27 cellular contexts compared by ENCODE assay signal in the genomic region with DNA sequence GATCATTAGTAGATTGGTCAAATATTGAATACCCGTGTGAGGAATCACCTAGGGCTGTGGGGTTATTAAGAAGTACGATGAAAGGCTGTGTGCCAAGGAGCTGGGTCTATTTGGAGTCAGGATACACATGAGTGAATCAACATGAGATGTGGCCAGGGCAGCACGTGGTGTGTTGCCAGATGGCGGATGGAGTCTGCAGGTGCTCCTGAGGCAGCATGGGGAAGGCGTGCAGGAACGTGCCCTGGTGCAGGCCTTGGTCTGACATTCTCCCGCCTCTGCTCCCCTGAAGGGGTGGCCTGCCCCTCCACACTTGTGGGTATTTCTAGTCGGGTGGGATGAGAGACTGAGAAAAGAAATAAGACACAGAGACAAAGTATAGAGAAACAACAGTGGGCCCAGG. TPM values are rescaled to one million over a fixed set of nuclear protein-coding genes. Genes with fewer than 3 reads are reported as not detected.
DNase-seq lines count a peak whose midpoint lies in the region; ATAC-seq and TF ChIP-seq lines count a peak whose summit lies in the region.
"Had no signal": no experiment of that assay in that cellular context is flagged by ENCODE, and none has a peak within 500 bp of the region (broad histone marks: within the 10 kb centered on the region; RNA-seq: fewer than 3 reads in every experiment).

No MANE protein-coding gene starts in this region.

- H3K36me3 Mint-ChIP-seq in natural killer cell: peaks cover 30% of the 10 kb centered on the region
- H3K36me3 Mint-ChIP-seq in natural killer cell treated with Interleukin-12 subunit alpha and Interleukin-12 subunit beta and Interleukin-15 and Interleukin-18, amount 100 ng/mL, for 72 hours: peaks cover 34% of the 10 kb centered on the region
- peaks cover 77% of the 10 kb centered on the region for H3K36me3 Mint-ChIP-seq in effector memory CD8-positive, alpha-beta T cell (ENCODE audit: insufficient read depth)
- H3K36me3 Mint-ChIP-seq in stimulated activated naive B cell treated with anti-CD40 and anti-IgM and Interleukin-4, amounts not matched to agents 10 μg/mL and 1 μg/mL and 100 μg/mL, for 72 hours: peaks cover 62 to 82% of the 10 kb centered on the region in 2 donors

- intact Hi-C loops in natural killer cell (cut with micrococcal nuclease): no loop called here

- peaks cover 22 to 27% of the 10 kb centered on the region in 2 donors for H3K4me1 Mint-ChIP-seq in natural killer cell
- H3K4me1 Mint-ChIP-seq in natural killer cell treated with Interleukin-12 subunit alpha and Interleukin-12 subunit beta and Interleukin-15 and Interleukin-18, amount 100 ng/mL, for 72 hours (ENCODE audit: low read depth in 2 of 2): peaks cover 18 to 27% of the 10 kb centered on the region in 2 donors
- peaks cover 15 to 16% of the 10 kb centered on the region in 2 donors for H3K4me1 Mint-ChIP-seq in effector memory CD8-positive, alpha-beta T cell (ENCODE audit: low read depth in 2 of 2)
- peaks cover 5 to 15% of the 10 kb centered on the region in 2 donors for H3K4me1 Mint-ChIP-seq in stimulated activated naive B cell treated with anti-CD40 and anti-IgM and Interleukin-4, amounts not matched to agents 10 μg/mL and 1 μg/mL and 100 μg/mL, for 72 hours

- no peaks in the 10 kb centered on the region for H3K27me3 Mint-ChIP-seq in natural killer cell (ENCODE audit: low read depth in 2 of 2)
- no peaks in the 10 kb centered on the region for H3K27me3 Mint-ChIP-seq in natural killer cell treated with Interleukin-12 subunit alpha and Interleukin-12 subunit beta and Interleukin-15 and Interleukin-18, amount 100 ng/mL, for 72 hours
- H3K27me3 Mint-ChIP-seq in effector memory CD8-positive, alpha-beta T cell: no peaks in the 10 kb centered on the region
- no peaks in the 10 kb centered on the region for H3K27me3 Mint-ChIP-seq in stimulated activated naive B cell treated with anti-CD40 and anti-IgM and Interleukin-4, amounts not matched to agents 10 μg/mL and 1 μg/mL and 100 μg/mL, for 72 hours

- DNase-seq in natural killer cell (no peak), NCI-H2171 (lab: John Stamatoyannopoulos, UW) (peak; percentile 64), epidermal melanocyte (ENCODE audit: insufficient read length, low spot score) (no peak), foreskin fibroblast (no peak), G401 (ENCODE audit: low spot score) (no peak)
- DNase-seq in natural killer cell treated with Interleukin-12 subunit alpha and Interleukin-12 subunit beta and Interleukin-15 and Interleukin-18, amount 100 ng/mL, for 72 hours (ENCODE audit: low spot score): no peak
- no peak for DNase-seq in effector memory CD8-positive, alpha-beta T cell
- no peak for DNase-seq in stimulated activated naive B cell treated with anti-CD40 and anti-IgM and Interleukin-4, amounts not matched to agents 10 μg/mL and 1 μg/mL and 100 μg/mL, for 72 hours
- DNase-seq: activated CD4-positive, CD25-positive, alpha-beta regulatory T cell; activated effector memory CD4-positive, alpha-beta T cell treated with Interleukin-2 at 50 U/mL for 16 hours; brain microvascular endothelial cell; heart right ventricle; lower lobe of right lung; MG63; mucosa of descending colon; NCI-H1417; NCI-H2107; NCI-H510A; NK-92 treated with Interleukin-12 subunit alpha and Interleukin-12 subunit beta, amount 100 ng/mL, for 24 hours; pancreas; PC-9; SHP77 treated with DMSO at 0.1 percent for 48 hours; T1000 had no signal

- peak overlapping the region; percentile 47 for H3K4me3 Mint-ChIP-seq in natural killer cell
- H3K4me3 Mint-ChIP-seq in natural killer cell treated with Interleukin-12 subunit alpha and Interleukin-12 subunit beta and Interleukin-15 and Interleukin-18, amount 100 ng/mL, for 72 hours: no peak overlapping the region
- H3K4me3 Mint-ChIP-seq in effector memory CD8-positive, alpha-beta T cell: no peak overlapping the region
- H3K4me3 Mint-ChIP-seq in stimulated activated naive B cell treated with anti-CD40 and anti-IgM and Interleukin-4, amounts not matched to agents 10 μg/mL and 1 μg/mL and 100 μg/mL, for 72 hours: no peak overlapping the region

- in situ Hi-C loops in G401 (cut with HindIII; ENCODE audit: low sequenced_read_pairs): no loop called here

- H3K9me3 Mint-ChIP-seq in natural killer cell: no peaks in the 10 kb centered on the region
- H3K9me3 Mint-ChIP-seq in natural killer cell treated with Interleukin-12 subunit alpha and Interleukin-12 subunit beta and Interleukin-15 and Interleukin-18, amount 100 ng/mL, for 72 hours: no peaks in the 10 kb centered on the region
- no peaks in the 10 kb centered on the region for H3K9me3 Mint-ChIP-seq in effector memory CD8-positive, alpha-beta T cell
- no peaks in the 10 kb centered on the region for H3K9me3 Mint-ChIP-seq in stimulated activated naive B cell treated with anti-CD40 and anti-IgM and Interleukin-4, amounts not matched to agents 10 μg/mL and 1 μg/mL and 100 μg/mL, for 72 hours

- H3K4me3 ChIP-seq in foreskin fibroblast (ENCODE audit: low read depth in 1 of 2, low read length in 2 of 2): no peak overlapping the region
- H3K4me3 ChIP-seq: heart right ventricle, K562, lower lobe of right lung, MG63, mucosa of descending colon, pancreas, PC-9, smooth muscle cell, suprapubic skin had no signal

- TF ChIP-seq CTCF in natural killer cell (IDR thresholded peaks at IDR 0.05) (no peak), foreskin fibroblast (IDR thresholded peaks at IDR 0.05; ENCODE audit: low read depth, low read length) (no peak)

- no peak for ATAC-seq in natural killer cell
- ATAC-seq in natural killer cell treated with Interleukin-12 subunit alpha and Interleukin-12 subunit beta and Interleukin-15 and Interleukin-18, amount 100 ng/mL, for 72 hours: no peak
- no peak for ATAC-seq in effector memory CD8-positive, alpha-beta T cell (replicated peaks)
- ATAC-seq in stimulated activated naive B cell treated with anti-CD40 and anti-IgM and Interleukin-4, amounts not matched to agents 10 μg/mL and 1 μg/mL and 100 μg/mL, for 72 hours (replicated peaks): no peak
- ATAC-seq: HCT116, heart right ventricle, K562, lower lobe of right lung, mucosa of descending colon, pancreas had no signal

- peak overlapping the region; percentile 40 to 70 for H3K27ac Mint-ChIP-seq in natural killer cell
- H3K27ac Mint-ChIP-seq in natural killer cell treated with Interleukin-12 subunit alpha and Interleukin-12 subunit beta and Interleukin-15 and Interleukin-18, amount 100 ng/mL, for 72 hours: peak overlapping the region in 1 of 2 donors; percentile 33
- H3K27ac Mint-ChIP-seq in effector memory CD8-positive, alpha-beta T cell: peak overlapping the region; percentile 72 to 73
- peak overlapping the region; percentile 69 for H3K27ac Mint-ChIP-seq in stimulated activated naive B cell treated with anti-CD40 and anti-IgM and Interleukin-4, amounts not matched to agents 10 μg/mL and 1 μg/mL and 100 μg/mL, for 72 hours

RNA-seq across cellular contexts. Expression of gene SLC22A1, which starts 39.0 kb away (rescaled TPM):
- total RNA-seq in natural killer cell: 1 to 10 TPM; 1.4 to 4.5 (median 3.0) TPM
- total RNA-seq in natural killer cell treated with Interleukin-12 subunit alpha and Interleukin-12 subunit beta and Interleukin-15 and Interleukin-18, amount 100 ng/mL, for 72 hours: 10 to 100 TPM in 1 of 2 donors, 1 to 10 TPM in 1; 5.8 to 11.0 TPM
- not detected in 2 replicates for total RNA-seq in G401 (2014; rRNA removed; shearing (Covaris generic))
- total RNA-seq: PC-9 had no signal
